ENCODE assay signal across 8 cellular contexts in genomic region chr12:71686658-71687025, GRCh38. TPM values are rescaled to one million over a fixed set of nuclear protein-coding genes. Genes with fewer than 3 reads are reported as not detected.
DNase-seq lines count a peak whose midpoint lies in the region; ATAC-seq and TF ChIP-seq lines count a peak whose summit lies in the region.

No MANE protein-coding gene starts in this region.

- peak overlapping the region; percentile 85 to 96 (median 92) for H3K4me3 Mint-ChIP-seq in T-cell

- no peaks in the 10 kb centered on the region for H3K36me3 ChIP-seq in smooth muscle cell (ENCODE audit: low read depth)

- POLR2A ChIA-PET in T-cell (lab: Charles Lee) = interaction anchor here (0.6 to 4.1 kb wide), 5 partner anchors 14 to 68 kb away, joined by 4 to 57 read pairs (median 9); partner anchors contain the start of genes THAP2 (in 2 of the 2), ZFC3H1 (in 2 of the 2) and RAB21 (in 1 of the 2)

- H3K27ac Mint-ChIP-seq in T-cell = peak overlapping the region; percentile 87 to 88

- H3K4me1 Mint-ChIP-seq in T-cell = peaks cover 24 to 48% (median 35%) of the 10 kb centered on the region in 3 donors

- peaks cover 13% of the 10 kb centered on the region for H3K79me2 ChIP-seq in smooth muscle cell (ENCODE audit: low read depth)

- H3K9me3 ChIP-seq in smooth muscle cell (replicated peaks; ENCODE audit: low read depth) = no peaks in the 10 kb centered on the region

- peaks cover 6% of the 10 kb centered on the region for H3K36me3 Mint-ChIP-seq in T-cell

- TF ChIP-seq CTCF in foreskin keratinocyte (conservative IDR thresholded peaks at IDR 0.05) (no peak), smooth muscle cell (IDR thresholded peaks at IDR 0.05; ENCODE audit: borderline replicate concordance, insufficient read depth, poor library complexity, severe bottlenecking) (no peak)

- H3K27ac ChIP-seq in foreskin keratinocyte (peak overlapping the region; percentile 70), smooth muscle cell (ENCODE audit: low read depth) (peak overlapping the region; percentile 65)

- H3K4me1 ChIP-seq in foreskin keratinocyte (peaks cover 21% of the 10 kb centered on the region), smooth muscle cell (ENCODE audit: low read depth) (peaks cover 14% of the 10 kb centered on the region)

- peak overlapping the region; percentile 87 for H3K4me2 ChIP-seq in smooth muscle cell

- no peaks in the 10 kb centered on the region for H3K27me3 Mint-ChIP-seq in T-cell

- CTCF ChIA-PET in T-cell (lab: Charles Lee) = interaction anchor here (0.5 to 3.4 kb wide), 11 partner anchors 9 to 94 kb away, joined by 3 to 46 read pairs (median 4); partner anchors contain the start of genes RAB21 (in 2 of the 2), THAP2 (in 1 of the 2) and ZFC3H1 (in 1 of the 2)

- no peaks in the 10 kb centered on the region for H4K20me1 ChIP-seq in smooth muscle cell (ENCODE audit: low read depth)

- H3K9ac ChIP-seq in smooth muscle cell (ENCODE audit: low read depth) = peak overlapping the region; percentile 64

- no peaks in the 10 kb centered on the region for H3K9me3 Mint-ChIP-seq in T-cell

- peak overlapping the region; percentile 71 for H3K4me3 ChIP-seq in smooth muscle cell

- WGBS in smooth muscle cell (ENCODE audit: low lambda C conversion rate) = 16% methylated on average over 3 of the region's 3 CpGs

- ATAC-seq in T-cell (replicated peaks in 1 of 4) = peak in 1 of 4 experiments; percentile 3
- no peak for ATAC-seq in foreskin keratinocyte
- ATAC-seq in HG02571 (IDR thresholded peaks at IDR 0.05; ENCODE audit: unreplicated experiment) = no peak

- DNase-seq in NOMO-1 treated with DMSO at 0.1 percent for 48 hours (lab: John Stamatoyannopoulos, UW; ENCODE audit: unreplicated experiment) (peak; percentile 39), NOMO-1 treated with dmso at 0.1 percent for 144 hours (lab: John Stamatoyannopoulos, UW; ENCODE audit: unreplicated experiment) (no peak), T-cell (no peak), foreskin keratinocyte (no peak), smooth muscle cell (lab: John Stamatoyannopoulos, UW; ENCODE audit: unreplicated experiment) (no peak), DMS114 treated with DMSO at 0.1 percent for 48 hours (lab: John Stamatoyannopoulos, UW; ENCODE audit: unreplicated experiment) (no peak), globus pallidus (ENCODE audit: low spot score) (no peak)

- no peaks in the 10 kb centered on the region for H3F3A ChIP-seq in smooth muscle cell (ENCODE audit: low read depth)

- H3K27me3 ChIP-seq in foreskin keratinocyte (no peaks in the 10 kb centered on the region), smooth muscle cell (ENCODE audit: low read depth) (no peaks in the 10 kb centered on the region)

- H2AFZ ChIP-seq in smooth muscle cell (ENCODE audit: low read depth) = peak overlapping the region; percentile 93

RNA-seq across cellular contexts. Expression of gene TMEM19, which starts 0.8 kb away (rescaled TPM):
- 10 to 100 TPM; 14.1 to 21.5 (median 17.7) TPM for total RNA-seq in T-cell
- 17.3 and 18.6 TPM in 2 replicates for total RNA-seq in foreskin keratinocyte
- 6.5 and 9.5 TPM in 2 replicates for polyA plus RNA-seq in foreskin keratinocyte
- total RNA-seq in smooth muscle cell = 11.8 and 19.6 TPM in 2 replicates
- 7.1 and 8.3 TPM in 2 replicates for polyA plus RNA-seq in smooth muscle cell

RNA-seq across cellular contexts. Expression of gene THAP2, which starts 22.5 kb away (rescaled TPM):
- total RNA-seq in T-cell (10 to 100 TPM in 2 of 5 donors, 1 to 10 TPM in 3; 8.3 to 23.1 (median 8.6) TPM), foreskin keratinocyte (2.2 and 2.7 TPM in 2 replicates), smooth muscle cell (18.1 and 33.3 TPM in 2 replicates)
- polyA plus RNA-seq in foreskin keratinocyte (3.1 and 3.3 TPM in 2 replicates), smooth muscle cell (7.9 and 8.8 TPM in 2 replicates)

RNA-seq across cellular contexts. Expression of gene ZFC3H1, which starts 23.0 kb away (rescaled TPM):
- 100 to 1,000 TPM in 3 of 5 donors, 10 to 100 TPM in 2; 85.5 to 146 (median 106) TPM for total RNA-seq in T-cell
- 17.6 and 22.2 TPM in 2 replicates for total RNA-seq in foreskin keratinocyte
- polyA plus RNA-seq in foreskin keratinocyte = 10.3 and 10.6 TPM in 2 replicates
- total RNA-seq in smooth muscle cell = 52.9 and 60.2 TPM in 2 replicates
- 17.5 and 27.3 TPM in 2 replicates for polyA plus RNA-seq in smooth muscle cell
